ENCODE assay signal across 15 cellular contexts in genomic region chr1:5623399-5623798, GRCh38.
DNase-seq lines count a peak whose midpoint lies in the region; ATAC-seq and TF ChIP-seq lines count a peak whose summit lies in the region.
"Had no signal": no experiment of that assay in that cellular context is flagged by ENCODE, and none has a peak within 500 bp of the region (broad histone marks: within the 10 kb centered on the region; RNA-seq: fewer than 3 reads in every experiment).

No MANE protein-coding gene starts in this region.

- peak overlapping the region; percentile 24 for H3K4me2 ChIP-seq in hepatocyte
- no peak overlapping the region for H3K4me2 ChIP-seq in trophoblast cell (ENCODE audit: low read length)
- H3K4me2 ChIP-seq: A549 had no signal

- H3K18ac ChIP-seq in trophoblast cell (ENCODE audit: low read length): no peak overlapping the region

- H2BK5ac ChIP-seq in trophoblast cell (ENCODE audit: low read depth, low read length, poor library complexity): no peak overlapping the region

- no peak overlapping the region for H3K23ac ChIP-seq in trophoblast cell (ENCODE audit: low read length)

- no peak overlapping the region for H4K91ac ChIP-seq in trophoblast cell (ENCODE audit: low read depth, low read length)

- intact Hi-C loops in naive thymus-derived CD4-positive, alpha-beta T cell (cut with micrococcal nuclease): no loop called here

- TF ChIP-seq EP300 in suprapubic skin (IDR thresholded peaks at IDR 0.05): no peak

- no peaks in the 10 kb centered on the region for H3K9me3 Mint-ChIP-seq in naive thymus-derived CD4-positive, alpha-beta T cell
- H3K9me3 Mint-ChIP-seq: CD14-positive monocyte; CD8-positive, alpha-beta T cell had no signal

- no peaks in the 10 kb centered on the region for H3K36me3 Mint-ChIP-seq in naive thymus-derived CD4-positive, alpha-beta T cell
- H3K36me3 Mint-ChIP-seq: CD14-positive monocyte; CD8-positive, alpha-beta T cell had no signal

- no peak overlapping the region for H4K8ac ChIP-seq in trophoblast cell (ENCODE audit: low read depth, low read length)

- peaks cover 4 to 34% (median 24%) of the 10 kb centered on the region in 5 donors for H3K27me3 Mint-ChIP-seq in naive thymus-derived CD4-positive, alpha-beta T cell

- H3K27ac Mint-ChIP-seq in naive thymus-derived CD4-positive, alpha-beta T cell: no peak overlapping the region
- H3K27ac Mint-ChIP-seq: CD14-positive monocyte; CD8-positive, alpha-beta T cell; HFFc6 had no signal

- H2AFZ ChIP-seq in hepatocyte (no peak overlapping the region), trophoblast cell (ENCODE audit: insufficient read depth, low read length, poor library complexity) (no peak overlapping the region)

- no peaks in the 10 kb centered on the region for H3K9me3 ChIP-seq in RWPE2 (ENCODE audit: severe bottlenecking)
- H3K9me3 ChIP-seq in hepatocyte (ENCODE audit: low read depth): no peaks in the 10 kb centered on the region
- H3K9me3 ChIP-seq in suprapubic skin: no peaks in the 10 kb centered on the region
- no peaks in the 10 kb centered on the region for H3K9me3 ChIP-seq in trophoblast cell (ENCODE audit: insufficient read depth, low read depth, low read length)
- H3K9me3 ChIP-seq in naive thymus-derived CD4-positive, alpha-beta T cell (ENCODE audit: control insufficient read depth in 2 of 3, low read length in 3 of 3): no peaks in the 10 kb centered on the region
- H3K9me3 ChIP-seq: A549, Caco-2 had no signal

- no peaks in the 10 kb centered on the region for H3K36me3 ChIP-seq in RWPE2 (ENCODE audit: low read depth)
- H3K36me3 ChIP-seq in hepatocyte (replicated peaks; ENCODE audit: insufficient read depth, low read depth): no peaks in the 10 kb centered on the region
- H3K36me3 ChIP-seq in suprapubic skin: no peaks in the 10 kb centered on the region
- no peaks in the 10 kb centered on the region for H3K36me3 ChIP-seq in trophoblast cell (ENCODE audit: control insufficient read depth in 1 of 2, insufficient read depth in 2 of 2, low read length in 2 of 2)
- no peaks in the 10 kb centered on the region for H3K36me3 ChIP-seq in naive thymus-derived CD4-positive, alpha-beta T cell (ENCODE audit: control insufficient read depth in 2 of 3, insufficient read depth in 3 of 3, low read length in 3 of 3)

- no peak overlapping the region for H2AK5ac ChIP-seq in trophoblast cell (ENCODE audit: low read length)

- ATAC-seq in RWPE2 (ENCODE audit: low read depth): peak; percentile 77
- no peak for ATAC-seq in naive thymus-derived CD4-positive, alpha-beta T cell
- ATAC-seq: A549; CD8-positive, alpha-beta T cell had no signal

- TF ChIP-seq POLR2A in suprapubic skin (IDR thresholded peaks at IDR 0.05): no peak

- WGBS in hepatocyte (ENCODE audit: low lambda C conversion rate, missing lambda C conversion rate): 64% methylated on average over 6 of the region's 6 CpGs
- WGBS in suprapubic skin: 54% methylated on average over 6 of the region's 6 CpGs
- no CpG with 5 or more reads among the region's 6 CpGs for WGBS in trophoblast cell (ENCODE audit: extremely low coverage, insufficient coverage, insufficient read length)

- no peaks in the 10 kb centered on the region for H3K79me1 ChIP-seq in trophoblast cell (ENCODE audit: low read length)

- no peak overlapping the region for H3K4me3 Mint-ChIP-seq in naive thymus-derived CD4-positive, alpha-beta T cell
- H3K4me3 Mint-ChIP-seq: CD14-positive monocyte; CD8-positive, alpha-beta T cell; HFFc6 had no signal

- no peaks in the 10 kb centered on the region for H3K27me3 ChIP-seq in RWPE2 (ENCODE audit: insufficient read depth, poor library complexity, severe bottlenecking)
- peaks cover 3% of the 10 kb centered on the region for H3K27me3 ChIP-seq in hepatocyte
- peaks cover 1% of the 10 kb centered on the region for H3K27me3 ChIP-seq in suprapubic skin
- no peaks in the 10 kb centered on the region for H3K27me3 ChIP-seq in trophoblast cell (ENCODE audit: insufficient read depth, low read length)
- no peaks in the 10 kb centered on the region for H3K27me3 ChIP-seq in naive thymus-derived CD4-positive, alpha-beta T cell (ENCODE audit: control insufficient read depth in 2 of 2, insufficient read depth in 2 of 2, low read length in 2 of 2)

- H2BK120ac ChIP-seq in trophoblast cell (ENCODE audit: insufficient read depth, low read length, poor library complexity): no peak overlapping the region

- peaks cover 16% of the 10 kb centered on the region for H3K4me1 ChIP-seq in RWPE2 (ENCODE audit: insufficient read depth, poor library complexity, severe bottlenecking)
- H3K4me1 ChIP-seq in hepatocyte (ENCODE audit: insufficient read depth): peaks cover 3% of the 10 kb centered on the region
- H3K4me1 ChIP-seq in suprapubic skin: peaks cover 7% of the 10 kb centered on the region
- no peaks in the 10 kb centered on the region for H3K4me1 ChIP-seq in trophoblast cell (ENCODE audit: control insufficient read depth in 1 of 2, insufficient read depth in 2 of 2, low read length in 2 of 2)
- H3K4me1 ChIP-seq in naive thymus-derived CD4-positive, alpha-beta T cell (ENCODE audit: control insufficient read depth in 2 of 2, insufficient read depth in 2 of 2, low read length in 2 of 2): no peaks in the 10 kb centered on the region
- H3K4me1 ChIP-seq: A549, Caco-2 had no signal

- no peak overlapping the region for H4K12ac ChIP-seq in trophoblast cell (ENCODE audit: low read depth, low read length)

- no peak overlapping the region for H3K9ac ChIP-seq in trophoblast cell (ENCODE audit: low read length)

- H3K4me3 ChIP-seq in RWPE2 (ENCODE audit: severe bottlenecking) (no peak overlapping the region), hepatocyte (no peak overlapping the region), suprapubic skin (no peak overlapping the region), trophoblast cell (ENCODE audit: low read depth, low read length) (no peak overlapping the region)
- no peak overlapping the region for H3K4me3 ChIP-seq in naive thymus-derived CD4-positive, alpha-beta T cell (ENCODE audit: low read length)
- H3K4me3 ChIP-seq: A549 had no signal

- no peak overlapping the region for H3K14ac ChIP-seq in trophoblast cell (ENCODE audit: low read length)

- POLR2A ChIA-PET in naive thymus-derived CD4-positive, alpha-beta T cell (lab: Charles Lee): no interaction called here

- CTCF ChIA-PET in naive thymus-derived CD4-positive, alpha-beta T cell (lab: Charles Lee): no interaction called here

- H3K27ac ChIP-seq in RWPE2 (ENCODE audit: poor library complexity, severe bottlenecking) (peak overlapping the region; percentile 62), epithelial cell of prostate (peak overlapping the region; percentile 3), hepatocyte (no peak overlapping the region), suprapubic skin (no peak overlapping the region), trophoblast cell (ENCODE audit: low read depth, low read length) (no peak overlapping the region)
- H3K27ac ChIP-seq in naive thymus-derived CD4-positive, alpha-beta T cell (ENCODE audit: low read depth, low read length): no peak overlapping the region
- H3K27ac ChIP-seq: A549 had no signal

- H3K4ac ChIP-seq in trophoblast cell (ENCODE audit: low read depth, low read length): no peak overlapping the region

- DNase-seq in RWPE2 (ENCODE audit: low spot score) (no peak), epithelial cell of prostate (ENCODE audit: low read depth, low spot score) (no peak), hepatocyte (ENCODE audit: low spot score) (no peak), suprapubic skin (ENCODE audit: low spot score in 2 of 2) (peak; percentile 80 to 82), trophoblast cell (no peak), glomerular visceral epithelial cell (ENCODE audit: extremely low spot score) (no peak)
- no peak for DNase-seq in naive thymus-derived CD4-positive, alpha-beta T cell
- DNase-seq: Caco-2; CD8-positive, alpha-beta T cell; DND-41; GDM1; HCEC 1CT; HFFc6 had no signal

- no peaks in the 10 kb centered on the region for H4K20me1 ChIP-seq in hepatocyte (ENCODE audit: insufficient read depth, poor library complexity, severe bottlenecking)

- no peaks in the 10 kb centered on the region for H3K9me2 ChIP-seq in hepatocyte (replicated peaks; ENCODE audit: insufficient read depth)

- H2BK12ac ChIP-seq in trophoblast cell (ENCODE audit: low read length): no peak overlapping the region

- H3K4me1 Mint-ChIP-seq in naive thymus-derived CD4-positive, alpha-beta T cell: no peaks in the 10 kb centered on the region
- H3K4me1 Mint-ChIP-seq: CD14-positive monocyte had no signal

- H3K79me2 ChIP-seq in hepatocyte (no peaks in the 10 kb centered on the region), trophoblast cell (ENCODE audit: control insufficient read depth, insufficient read depth, low read length, poor library complexity) (no peaks in the 10 kb centered on the region)

- TF ChIP-seq CTCF in RWPE2 (IDR thresholded peaks at IDR 0.05; ENCODE audit: poor library complexity, severe bottlenecking) (no peak), hepatocyte (IDR thresholded peaks at IDR 0.05; ENCODE audit: poor library complexity) (no peak), suprapubic skin (IDR thresholded peaks at IDR 0.05) (no peak)

Comparison
In these comparisons a context has a peak if more than half of its experiments do, and no peak if none do; other contexts are left out.
1. DNase-seq: peak in suprapubic skin (2 of 2); none in RWPE2 (single experiment), epithelial cell of prostate (single experiment), hepatocyte (single experiment), trophoblast cell (0 of 2), naive thymus-derived CD4-positive, alpha-beta T cell (0 of 9) and glomerular visceral epithelial cell (single experiment).
2. H3K27ac ChIP-seq: peak in RWPE2 (single experiment) and epithelial cell of prostate (single experiment); none in hepatocyte (single experiment), suprapubic skin (single experiment), trophoblast cell (single experiment) and naive thymus-derived CD4-positive, alpha-beta T cell (single experiment).